In the genomic region with DNA sequence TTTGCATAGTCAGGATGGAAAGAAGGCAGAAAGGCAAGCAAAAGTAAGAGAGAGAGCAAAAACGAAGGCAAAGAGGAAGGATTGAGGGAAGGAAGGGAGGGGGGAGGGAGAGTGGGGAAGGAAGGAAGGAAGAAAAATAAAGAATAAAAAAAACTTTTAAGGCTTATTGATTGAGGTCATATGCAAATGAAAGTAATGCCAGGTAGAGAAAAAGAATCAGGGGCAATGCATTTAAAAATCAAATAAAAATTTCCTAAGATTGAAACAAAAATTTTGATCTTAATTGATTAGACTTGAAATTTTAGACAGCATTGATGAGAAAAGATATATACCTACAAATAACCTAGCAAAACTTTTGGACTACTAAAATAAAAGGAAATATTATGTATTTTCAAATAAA, we compare ENCODE assay signal across 5 cellular contexts.
"Had no signal": no experiment of that assay in that cellular context is flagged by ENCODE, and none has a peak within 500 bp of the region (broad histone marks: within the 10 kb centered on the region; RNA-seq: fewer than 3 reads in every experiment).

No MANE protein-coding gene starts in this region.

- H3K36me3 Mint-ChIP-seq: IgD-negative memory B cell had no signal

- DNase-seq: IMR-90, KBM-7, KG1 had no signal

- H3K4me1 Mint-ChIP-seq: IgD-negative memory B cell had no signal

- H3K27ac Mint-ChIP-seq: IgD-negative memory B cell had no signal

- H3K27ac ChIP-seq: HL-60 had no signal

- H3K27me3 Mint-ChIP-seq: IgD-negative memory B cell had no signal
